In genomic region chr1:38817958-38818705, GRCh38 we compare ENCODE assay signal across 9 cellular contexts. TPM values are rescaled to one million over a fixed set of nuclear protein-coding genes. Genes with fewer than 3 reads are reported as not detected.
DNase-seq lines count a peak whose midpoint lies in the region; ATAC-seq and TF ChIP-seq lines count a peak whose summit lies in the region.
"Had no signal": no experiment of that assay in that cellular context is flagged by ENCODE, and none has a peak within 500 bp of the region (broad histone marks: within the 10 kb centered on the region; RNA-seq: fewer than 3 reads in every experiment).

No MANE protein-coding gene starts in this region.

- no peak overlapping the region for H3K27ac ChIP-seq in gastroesophageal sphincter
- H3K27ac ChIP-seq: KMS-11 had no signal

- 0% methylated on average over 1 to 2 of the region's 79 CpGs for WGBS in gastroesophageal sphincter (ENCODE audit: low coverage in 1 of 2), 2 donors

- BruUV-seq in Calu3 (replicated peaks; lab: Mats Ljungman, UMichigan): no TSS peak

- H3K4me1 Mint-ChIP-seq in Calu3 (ENCODE audit: low read depth, unreplicated experiment): no peaks in the 10 kb centered on the region

- no peak for TF ChIP-seq POLR2A in gastroesophageal sphincter (IDR thresholded peaks at IDR 0.05)

- intact Hi-C loops in Calu3 (cut with micrococcal nuclease; ENCODE audit: unreplicated experiment): loop anchor here (5.0 kb wide), 1 partner anchor 211 kb away; no protein-coding TSS in a partner anchor

- no peaks in the 10 kb centered on the region for H3K9me3 Mint-ChIP-seq in Calu3 (ENCODE audit: low read depth, unreplicated experiment)

- TF ChIP-seq CTCF in Calu3 (IDR thresholded peaks at IDR 0.05; ENCODE audit: unreplicated experiment) (peak; percentile 93), gastroesophageal sphincter (IDR thresholded peaks at IDR 0.05) (peak in 3 of 4 experiments; percentile 47 to 82 (median 63))

- peak overlapping the region in 1 of 2 donors; percentile 38 for H3K4me3 ChIP-seq in gastroesophageal sphincter

- peak; percentile 60 for DNase-seq in Calu3
- DNase-seq in NAMALWA (ENCODE audit: low spot score): peak; percentile 35
- peak; percentile 64 to 78 for DNase-seq in activated T-cell treated with anti-CD3 and anti-CD28 coated beads, Interleukin-2, amount 50 U/mL, for 48 hours
- peak; percentile 91 for DNase-seq in retina
- no peak for DNase-seq in Ammon's horn (ENCODE audit: low spot score)
- DNase-seq in ureter (ENCODE audit: low spot score): no peak

- ATAC-seq in gastroesophageal sphincter (peak; percentile 61), HG02678 (IDR thresholded peaks at IDR 0.05; ENCODE audit: unreplicated experiment) (no peak)

- no peak overlapping the region for H3K27ac Mint-ChIP-seq in Calu3 (ENCODE audit: unreplicated experiment)

- peaks cover 94% of the 10 kb centered on the region for H3K27me3 ChIP-seq in gastroesophageal sphincter

- H3K36me3 ChIP-seq in gastroesophageal sphincter: no peaks in the 10 kb centered on the region

- peaks cover 0 to 21% (median 0%) of the 10 kb centered on the region in 3 donors for H3K4me1 ChIP-seq in gastroesophageal sphincter

- H3K27me3 Mint-ChIP-seq in Calu3 (ENCODE audit: unreplicated experiment): peaks cover 99% of the 10 kb centered on the region

- no peaks in the 10 kb centered on the region for H3K36me3 Mint-ChIP-seq in Calu3 (ENCODE audit: insufficient read depth, unreplicated experiment)

- peaks cover 0 to 29% (median 0%) of the 10 kb centered on the region in 3 donors for H3K9me3 ChIP-seq in gastroesophageal sphincter

- no peak overlapping the region for H3K4me3 Mint-ChIP-seq in Calu3 (ENCODE audit: low read depth, unreplicated experiment)

- CTCF ChIA-PET in Calu3 (lab: Charles Lee): interaction anchor here (0.6 to 1.0 kb wide), 2 partner anchors 17 to 958 kb away, joined by 3 to 4 read pairs; no protein-coding TSS in a partner anchor

- no peak for TF ChIP-seq EP300 in gastroesophageal sphincter (IDR thresholded peaks at IDR 0.05)

RNA-seq across cellular contexts. Expression of gene RRAGC, which starts 41.4 kb away (rescaled TPM):
- 23.7 and 25.9 TPM in 2 replicates for total RNA-seq in Calu3 (2022)
- total RNA-seq in gastroesophageal sphincter: 10 to 100 TPM; 19.5 to 25.0 (median 20.5) TPM
- total RNA-seq in ureter: 22.0 TPM

RNA-seq across cellular contexts. Expression of gene MYCBP, which starts 55.0 kb away (rescaled TPM):
- total RNA-seq in Calu3 (2022): 25.9 and 33.2 TPM in 2 replicates
- 10 to 100 TPM; 19.3 to 25.8 (median 21.5) TPM for total RNA-seq in gastroesophageal sphincter
- 29.6 TPM for total RNA-seq in ureter

Comparison
In these comparisons a context has a peak if more than half of its experiments do, and no peak if none do; other contexts are left out.
1. DNase-seq: peak in Calu3 (single experiment), NAMALWA (single experiment), activated T-cell treated with anti-CD3 and anti-CD28 coated beads, Interleukin-2, amount 50 U/mL, for 48 hours (2 of 2) and retina (single experiment); none in Ammon's horn (single experiment) and ureter (single experiment).